28 cellular contexts compared by ENCODE assay signal in the genomic region with DNA sequence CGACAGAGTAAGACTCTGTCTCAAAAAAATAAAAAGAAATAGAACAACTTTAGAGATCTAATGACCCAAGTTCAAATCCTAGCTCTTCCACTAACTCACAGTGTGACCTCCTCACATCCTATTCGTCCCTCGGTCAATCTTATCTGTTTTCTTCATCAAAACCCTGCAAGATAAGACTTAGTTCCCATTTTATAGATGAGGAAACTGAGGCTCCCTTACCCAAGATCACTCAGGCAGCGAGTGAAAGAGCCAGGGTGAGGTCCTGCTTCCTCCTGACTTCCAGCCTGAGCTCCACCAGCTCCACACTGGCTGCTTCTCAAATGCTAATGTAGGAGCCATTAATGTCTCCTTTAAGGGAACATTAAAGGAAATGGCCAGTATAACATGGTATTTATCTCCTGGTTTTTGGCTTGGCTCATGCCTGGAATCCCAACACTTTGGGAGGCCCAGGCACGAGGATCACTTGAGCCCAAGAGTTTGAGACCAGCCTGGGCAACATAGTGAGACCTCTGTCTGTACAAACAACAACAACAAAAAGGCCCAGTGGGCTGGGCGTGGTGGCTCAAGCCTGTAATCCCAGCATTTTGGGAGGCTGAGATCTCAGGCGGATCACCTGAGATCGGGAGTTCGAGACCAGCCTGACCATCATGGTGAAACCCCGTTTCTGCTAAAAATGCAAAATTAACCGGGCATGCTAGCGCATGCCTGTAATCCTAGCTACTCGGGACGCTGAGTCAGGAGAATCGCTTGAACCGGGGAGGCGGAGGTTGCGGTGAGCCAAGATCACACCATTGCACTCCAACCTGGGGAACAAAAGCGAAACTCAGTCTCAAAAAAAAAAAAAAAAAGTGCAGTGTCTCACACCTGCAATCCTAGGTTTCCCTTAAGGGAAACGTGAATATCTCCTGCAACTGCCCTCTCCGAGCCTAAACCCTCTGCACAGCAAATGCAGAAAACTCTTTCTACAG. TPM values are rescaled to one million over a fixed set of nuclear protein-coding genes. Genes with fewer than 3 reads are reported as not detected.
A peak's percentile ranks its signal among the peaks of the same experiment; 100 is the strongest.
DNase-seq lines count a peak whose midpoint lies in the region; ATAC-seq and TF ChIP-seq lines count a peak whose summit lies in the region.
"Had no signal": no experiment of that assay in that cellular context is flagged by ENCODE, and none has a peak within 500 bp of the region (broad histone marks: within the 10 kb centered on the region; RNA-seq: fewer than 3 reads in every experiment).

No MANE protein-coding gene starts in this region.

- intact Hi-C loops in HCT116 (cut with micrococcal nuclease) (no loop called here), OCI-LY7 (cut with micrococcal nuclease; ENCODE audit: unreplicated experiment) (no loop called here), uterus (cut with DNase I; ENCODE audit: low total_unique reads) (no loop called here)

- H3K27me3 ChIP-seq in HCT116 (ENCODE audit: insufficient read depth, low read length) = no peaks in the 10 kb centered on the region
- no peaks in the 10 kb centered on the region for H3K27me3 ChIP-seq in neutrophil
- H3K27me3 ChIP-seq in uterus = no peaks in the 10 kb centered on the region
- H3K27me3 ChIP-seq: BLaER1, body of pancreas had no signal

- H3K4me2 ChIP-seq in HCT116 (ENCODE audit: low read length) (no peak overlapping the region), OCI-LY7 (ENCODE audit: low read length) (no peak overlapping the region)
- H3K4me2 ChIP-seq: BLaER1, PC-9 had no signal

- H3K4me3 ChIP-seq in HCT116 (replicated peaks in 1 of 2; ENCODE audit: low read depth in 1 of 2, low read length in 2 of 2) = no peak overlapping the region
- no peak overlapping the region for H3K4me3 ChIP-seq in OCI-LY7 (ENCODE audit: low read depth, low read length, poor library complexity, severe bottlenecking)
- no peak overlapping the region for H3K4me3 ChIP-seq in neutrophil (ENCODE audit: low read depth in 1 of 2, low read length in 1 of 2)
- no peak overlapping the region for H3K4me3 ChIP-seq in uterus
- H3K4me3 ChIP-seq: BLaER1, body of pancreas, left ventricle myocardium inferior, PC-9 had no signal

- no peak for TF ChIP-seq RAD21 in HCT116 (IDR thresholded peaks at IDR 0.05; ENCODE audit: low read depth)

- ATAC-seq in HCT116 = no peak
- ATAC-seq in HG02885 (IDR thresholded peaks at IDR 0.05; ENCODE audit: poor library complexity, unreplicated experiment) = no peak
- no peak for ATAC-seq in GM21360 (IDR thresholded peaks at IDR 0.05; ENCODE audit: unreplicated experiment)
- ATAC-seq: activated CD8-positive, alpha-beta T cell treated with anti-CD3 and anti-CD28 coated beads, Interleukin-2, amount 10 ng/mL, durations not matched to agents 7 days and 5 days; body of pancreas; stimulated activated memory B cell treated with anti-CD40 and anti-IgM and Interleukin-4, amounts not matched to agents 10 μg/mL and 1 μg/mL and 100 μg/mL, for 72 hours had no signal

- H2AFZ ChIP-seq in HCT116 (ENCODE audit: low read depth, low read length, poor library complexity, severe bottlenecking) (peak overlapping the region; percentile 35), OCI-LY7 (ENCODE audit: low read length) (0 out of 2 replicates have a peak overlapping the region, but pooled peaks have one; percentile 34)
- H2AFZ ChIP-seq: PC-9 had no signal

- H3K9ac ChIP-seq in HCT116 (ENCODE audit: low read length) = no peak overlapping the region
- H3K9ac ChIP-seq: BLaER1 had no signal

- no peaks in the 10 kb centered on the region for H3K36me3 ChIP-seq in HCT116 (ENCODE audit: control insufficient read depth in 1 of 2, insufficient read depth in 2 of 2, low read length in 2 of 2)
- H3K36me3 ChIP-seq in OCI-LY7 (ENCODE audit: insufficient read depth, low read length) = 0 out of 2 replicates have a peak, but pooled peaks cover 3% of the 10 kb centered on the region
- H3K36me3 ChIP-seq in neutrophil = no peaks in the 10 kb centered on the region
- H3K36me3 ChIP-seq in uterus = no peaks in the 10 kb centered on the region
- H3K36me3 ChIP-seq: left ventricle myocardium inferior had no signal

- RAD21 ChIA-PET in HCT116 (lab: Charles Lee; ENCODE audit: low non-redundant PET in 1 of 2, low total read pairs in 2 of 2, uncharacterized antibody in 2 of 2, unreplicated experiment in 2 of 2) = no interaction called here

- H4K20me1 ChIP-seq in HCT116 (ENCODE audit: insufficient read depth) (no peaks in the 10 kb centered on the region), OCI-LY7 (ENCODE audit: insufficient read depth, low read length) (no peaks in the 10 kb centered on the region)

- no peaks in the 10 kb centered on the region for H3K9me2 ChIP-seq in HCT116 (ENCODE audit: insufficient read depth)
- no peaks in the 10 kb centered on the region for H3K9me2 ChIP-seq in OCI-LY7 (ENCODE audit: insufficient read depth, low read length)

- H3K9me3 ChIP-seq in HCT116 (ENCODE audit: control insufficient read depth in 1 of 2, insufficient read depth in 1 of 2, low read depth in 1 of 2, low read length in 2 of 2) (no peaks in the 10 kb centered on the region), OCI-LY7 (ENCODE audit: low read length) (no peaks in the 10 kb centered on the region), neutrophil (no peaks in the 10 kb centered on the region), uterus (no peaks in the 10 kb centered on the region)
- H3K9me3 ChIP-seq: BLaER1, body of pancreas, left ventricle myocardium inferior had no signal

- POLR2A ChIA-PET in HCT116 (lab: Charles Lee) = no interaction called here
- POLR2A ChIA-PET in OCI-LY7 (lab: Charles Lee) = interaction anchor here (0.5 to 0.7 kb wide), 2 partner anchors 161 to 383 kb away, joined by 3 to 4 read pairs; no protein-coding TSS in a partner anchor

- H3K27ac ChIP-seq in HCT116 (ENCODE audit: low read depth, low read length) (no peak overlapping the region), OCI-LY7 (ENCODE audit: low read depth, low read length, poor library complexity, severe bottlenecking) (no peak overlapping the region), epithelial cell of prostate (no peak overlapping the region), neutrophil (peak overlapping the region; percentile 73), uterus (no peak overlapping the region)
- H3K27ac ChIP-seq: BLaER1, body of pancreas, left ventricle myocardium inferior, PC-9 had no signal

- TF ChIP-seq POLR2A in HCT116 (IDR thresholded peaks at IDR 0.05; ENCODE audit: borderline replicate concordance, extremely low read depth, insufficient read depth, insufficient read length) (no peak), uterus (IDR thresholded peaks at IDR 0.05) (no peak)

- peaks cover 12 to 26% of the 10 kb centered on the region in 2 experiments for H3K4me1 ChIP-seq in HCT116 (ENCODE audit: control insufficient read depth in 1 of 2, insufficient read depth in 2 of 2, low read length in 2 of 2)
- peaks cover 16% of the 10 kb centered on the region for H3K4me1 ChIP-seq in OCI-LY7 (ENCODE audit: insufficient read depth, low read length, poor library complexity, severe bottlenecking)
- H3K4me1 ChIP-seq in neutrophil (ENCODE audit: control insufficient read depth in 1 of 2, insufficient read depth in 1 of 2, low read depth in 1 of 2, low read length in 1 of 2) = peaks cover 43 to 55% of the 10 kb centered on the region in 2 experiments
- no peaks in the 10 kb centered on the region for H3K4me1 ChIP-seq in uterus

- H3K79me2 ChIP-seq in HCT116 (ENCODE audit: insufficient read depth, low read length) (peaks cover 15% of the 10 kb centered on the region), OCI-LY7 (ENCODE audit: insufficient read depth, low read depth, low read length) (peaks cover 9% of the 10 kb centered on the region; the same call in 1 of the 2 replicates)

- TF ChIP-seq CTCF in HCT116 (IDR thresholded peaks at IDR 0.05 in 2 of 3, conservative IDR thresholded peaks at IDR 0.05 in 1 of 3; ENCODE audit: borderline replicate concordance in 1 of 3, insufficient read depth in 1 of 3, low read depth in 2 of 3, low read length in 2 of 3) (no peak), OCI-LY7 (conservative IDR thresholded peaks at IDR 0.05; ENCODE audit: low read length) (no peak), neutrophil (IDR thresholded peaks at IDR 0.05) (no peak), uterus (IDR thresholded peaks at IDR 0.05) (no peak)

- CTCF ChIA-PET in HCT116 (lab: Charles Lee) = interaction anchor here (1.0 to 1.5 kb wide), 2 partner anchors 9 to 145 kb away, joined by 3 to 4 read pairs; no protein-coding TSS in a partner anchor
- CTCF ChIA-PET in OCI-LY7 (lab: Charles Lee; ENCODE audit: unreplicated experiment) = no interaction called here

- DNase-seq in HCT116 (ENCODE audit: low read depth, low spot score) = no peak
- DNase-seq in OCI-LY7 (ENCODE audit: low spot score) = no peak
- DNase-seq in epithelial cell of prostate (ENCODE audit: low read depth, low spot score) = peak; percentile 57
- no peak for DNase-seq in cerebellar cortex (ENCODE audit: low spot score)
- no peak for DNase-seq in uterus
- DNase-seq: activated CD8-positive, alpha-beta T cell treated with anti-CD3 and anti-CD28 coated beads, Interleukin-2, amount 10 ng/mL, durations not matched to agents 7 days and 5 days; activated naive CD4-positive, alpha-beta T cell treated with anti-CD3 and anti-CD28 coated beads, Interleukin-2, amount 50 U/mL, for 16 hours; COR-L47; DMS53; glutamatergic neuron; KG1; left ventricle myocardium inferior; NCI-H1417 treated with DMSO at 0.1 percent for 48 hours; NCI-H2029 treated with DMSO at 0.1 percent for 48 hours; NCI-H524 treated with DMSO at 0.1 percent for 48 hours; NK-92 treated with Interleukin-12 subunit alpha and Interleukin-12 subunit beta, amount 100 ng/mL, for 24 hours; occipital lobe; PC-9; SHP77; stimulated activated CD4-positive, alpha-beta T cell treated with anti-CD3 and anti-CD28 coated beads, Interleukin-15, amount 100 ng/mL, for 24 hours; substantia nigra; T-helper 2 cell had no signal

- BruUV-seq in HCT116 (replicated peaks; lab: Mats Ljungman, UMichigan) (no TSS peak), OCI-LY7 (replicated peaks; lab: Mats Ljungman, UMichigan) (no TSS peak)

RNA-seq across cellular contexts. Expression of gene RHBDD2, which starts 3.4 kb away (rescaled TPM):
- total RNA-seq in HCT116 (2021; ENCODE audit: unreplicated experiment) (42.9 TPM), OCI-LY7 (2022) (18.6 and 23.8 TPM in 2 replicates), uterus (10 to 100 TPM in 2 of 4 donors, 1 to 10 TPM in 2; 2.0 to 45.4 (median 11.3) TPM)
- polyA plus RNA-seq in HCT116 (2012) = 42.5 and 44.2 TPM in 2 replicates
- total RNA-seq in OCI-LY7 (2014; rRNA removed; shearing (Covaris generic)) = 10.9 and 20.3 TPM in 2 replicates

RNA-seq across cellular contexts. Expression of gene POR, which starts 39.6 kb away (rescaled TPM):
- total RNA-seq in HCT116 (2021; ENCODE audit: unreplicated experiment) = 120 TPM
- polyA plus RNA-seq in HCT116 (2012) = 90.7 and 111 TPM in 2 replicates
- total RNA-seq in OCI-LY7 (2014; rRNA removed; shearing (Covaris generic)) = 30.8 and 41.5 TPM in 2 replicates
- 38.3 and 45.2 TPM in 2 replicates for total RNA-seq in OCI-LY7 (2022)
- 100 to 1,000 TPM in 1 of 4 donors, 10 to 100 TPM in 2, 1 to 10 TPM in 1; 10.0 to 122 (median 69.2) TPM for total RNA-seq in uterus
